ENCODE assay signal across 34 cellular contexts in genomic region chr18:76713432-76713831, GRCh38.
DNase-seq lines count a peak whose midpoint lies in the region; ATAC-seq, FAIRE-seq and TF ChIP-seq lines count a peak whose summit lies in the region.
"Had no signal": no experiment of that assay in that cellular context is flagged by ENCODE, and none has a peak within 500 bp of the region (broad histone marks: within the 10 kb centered on the region; RNA-seq: fewer than 3 reads in every experiment).

No MANE protein-coding gene starts in this region.

- H3K4me1 ChIP-seq in stomach: peaks cover 0 to 6% (median 4%) of the 10 kb centered on the region in 4 donors
- H3K4me1 ChIP-seq: A549, BE2C, BLaER1, Caco-2 had no signal

- no peaks in the 10 kb centered on the region for H3K36me3 ChIP-seq in bronchial epithelial cell (ENCODE audit: control insufficient read depth, insufficient read depth, low read length)
- H3K36me3 ChIP-seq in stomach: no peaks in the 10 kb centered on the region
- H3K36me3 ChIP-seq: BE2C; BLaER1; BLaER1 treated with 17β-estradiol and CSF1 and Interleukin-3, amounts not matched to agents 10 nM and 100 nM had no signal

- no peak for TF ChIP-seq EP300 in stomach (IDR thresholded peaks at IDR 0.05)

- peak; percentile 23 for FAIRE-seq in bronchial epithelial cell (lab: Jason Lieb, UNC)
- FAIRE-seq: A204.1, A549 had no signal

- intact Hi-C loops in stomach (cut with DNase I; ENCODE audit: low total_unique reads): no loop called here

- no peak for TF ChIP-seq CTCF in bronchial epithelial cell (IDR thresholded peaks at IDR 0.05; ENCODE audit: insufficient read depth, low read length, severe bottlenecking)
- no peak for TF ChIP-seq CTCF in coronary artery (IDR thresholded peaks at IDR 0.05)
- TF ChIP-seq CTCF in stomach (IDR thresholded peaks at IDR 0.05): no peak

- H3K9me3 ChIP-seq in stomach: no peaks in the 10 kb centered on the region
- H3K9me3 ChIP-seq: A549; BE2C; BLaER1; BLaER1 treated with 17β-estradiol and CSF1 and Interleukin-3, amounts not matched to agents 10 nM and 100 nM; Caco-2 had no signal

- no peak overlapping the region for H3K4me3 ChIP-seq in bronchial epithelial cell (ENCODE audit: low read depth, low read length)
- no peak overlapping the region for H3K4me3 ChIP-seq in coronary artery
- no peak overlapping the region for H3K4me3 ChIP-seq in stomach
- H3K4me3 ChIP-seq: A549; BLaER1; BLaER1 treated with 17β-estradiol and CSF1 and Interleukin-3, amounts not matched to agents 10 nM and 100 nM had no signal

- no peak for TF ChIP-seq POLR2A in stomach (IDR thresholded peaks at IDR 0.05)

- no peak for ATAC-seq in HG02642 (IDR thresholded peaks at IDR 0.05; ENCODE audit: poor library complexity, unreplicated experiment)
- ATAC-seq: A549; CD8-positive, alpha-beta T cell had no signal

- DNase-seq in activated CD8-positive, alpha-beta memory T cell treated with anti-CD3 and anti-CD28 coated beads for 24 hours: peak; percentile 53
- no peak for DNase-seq in activated CD8-positive, alpha-beta memory T cell treated with anti-CD3 and anti-CD28 coated beads, Interleukin-2, amount 50 U/mL, for 48 hours
- DNase-seq in bronchial epithelial cell (ENCODE audit: low read depth) (no peak), coronary artery (ENCODE audit: low spot score) (peak; percentile 67), mesenteric fat pad (ENCODE audit: low spot score) (peak; percentile 60), HuH-7 (ENCODE audit: low spot score) (no peak), stomach (no peak)
- DNase-seq: 8988T; ACHN; AML-193; BE2C; C1 segment of cervical spinal cord; Caco-2; Calu3; CD4-positive, alpha-beta memory T cell; CD4-positive, alpha-beta T cell; CD4-positive, CD25-positive, alpha-beta regulatory T cell; CD8-positive, alpha-beta memory T cell; COR-L47; DMS 273 treated with DMSO at 0.1 percent for 48 hours; DMS153; DMS53; DMS79; DMS79 treated with DMSO at 0.1 percent for 48 hours; DND-41; EL had no signal

- WGBS in stomach, 5 donors: 84 to 100% (median 97%) methylated on average over 6 to 8 of the region's 8 CpGs

- H3K27me3 ChIP-seq in bronchial epithelial cell (ENCODE audit: control insufficient read depth, insufficient read depth, low read length) (no peaks in the 10 kb centered on the region), stomach (no peaks in the 10 kb centered on the region)
- H3K27me3 ChIP-seq: BE2C; BLaER1; BLaER1 treated with 17β-estradiol and CSF1 and Interleukin-3, amounts not matched to agents 10 nM and 100 nM had no signal

- H3K27ac ChIP-seq in coronary artery: no peak overlapping the region
- no peak overlapping the region for H3K27ac ChIP-seq in stomach
- H3K27ac ChIP-seq: 22Rv1; A549; BLaER1; BLaER1 treated with 17β-estradiol and CSF1 and Interleukin-3, amounts not matched to agents 10 nM and 100 nM; C4-2B had no signal

Comparison
In these comparisons a context has a peak if more than half of its experiments do, and no peak if none do; other contexts are left out.
1. DNase-seq: peak in activated CD8-positive, alpha-beta memory T cell treated with anti-CD3 and anti-CD28 coated beads for 24 hours (single experiment), coronary artery (single experiment) and mesenteric fat pad (single experiment); none in activated CD8-positive, alpha-beta memory T cell treated with anti-CD3 and anti-CD28 coated beads, Interleukin-2, amount 50 U/mL, for 48 hours (single experiment), bronchial epithelial cell (single experiment), HuH-7 (single experiment) and stomach (single experiment).